Comparison of ENCODE assay signal across 15 cellular contexts in genomic region chr9:126419475-126419874, GRCh38.
A peak's percentile ranks its signal among the peaks of the same experiment; 100 is the strongest.
DNase-seq lines count a peak whose midpoint lies in the region; FAIRE-seq and TF ChIP-seq lines count a peak whose summit lies in the region.
"Had no signal": no experiment of that assay in that cellular context is flagged by ENCODE, and none has a peak within 500 bp of the region (broad histone marks: within the 10 kb centered on the region; RNA-seq: fewer than 3 reads in every experiment).

No MANE protein-coding gene starts in this region.

- POLR2A ChIA-PET in MCF 10A (lab: Yijun Ruan, JAX) = no interaction called here

- H3K4me3 ChIP-seq in breast epithelium = no peak overlapping the region
- no peak overlapping the region for H3K4me3 ChIP-seq in astrocyte (ENCODE audit: insufficient read depth, low read depth, low read length)
- H3K4me3 ChIP-seq: GM23248, skin epidermis had no signal

- no peaks in the 10 kb centered on the region for H3K79me2 ChIP-seq in astrocyte (ENCODE audit: insufficient read depth, low read length)

- DNase-seq in MCF 10A (ENCODE audit: unreplicated experiment) = no peak
- no peak for DNase-seq in breast epithelium (ENCODE audit: low spot score in 2 of 2)
- DNase-seq in NCI-H2107 (lab: John Stamatoyannopoulos, UW) = peak; percentile 64
- peak; percentile 49 for DNase-seq in astrocyte (ENCODE audit: low read depth)
- no peak for DNase-seq in type B pancreatic cell (ENCODE audit: extremely low spot score, unreplicated experiment)
- DNase-seq in immature natural killer cell = no peak
- DNase-seq in NCI-H446 (lab: John Stamatoyannopoulos, UW) = no peak
- no peak for DNase-seq in stimulated activated naive CD4-positive, alpha-beta T cell (lab: John Stamatoyannopoulos, UW)
- DNase-seq: GM23248; IMR-90; midbrain; NCI-H524; stimulated activated naive CD8-positive, alpha-beta T cell treated with anti-CD3 and anti-CD28 coated beads, Interleukin-15, Interleukin-2, amounts not matched to agents 100 U/mL and 50 U/mL, for 24 hours had no signal

- no peak for FAIRE-seq in astrocyte (lab: Jason Lieb, UNC)

- no peaks in the 10 kb centered on the region for H3K9me3 ChIP-seq in breast epithelium
- no peaks in the 10 kb centered on the region for H3K9me3 ChIP-seq in astrocyte (ENCODE audit: insufficient read depth, low read depth, low read length)

- no peaks in the 10 kb centered on the region for H3K9me3 Mint-ChIP-seq in MCF 10A (ENCODE audit: unreplicated experiment)
- H3K9me3 Mint-ChIP-seq in astrocyte (ENCODE audit: unreplicated experiment) = no peaks in the 10 kb centered on the region
- no peaks in the 10 kb centered on the region for H3K9me3 Mint-ChIP-seq in type B pancreatic cell
- H3K9me3 Mint-ChIP-seq in immature natural killer cell = no peaks in the 10 kb centered on the region
- H3K9me3 Mint-ChIP-seq: T-helper 2 cell treated with Interferon-gamma antibody and Interleukin-4, amounts not matched to agents 5 μg/mL and 100 μg/mL, for 36 hours had no signal

- H3K4me3 Mint-ChIP-seq in MCF 10A (ENCODE audit: unreplicated experiment) (no peak overlapping the region), astrocyte (ENCODE audit: unreplicated experiment) (no peak overlapping the region), type B pancreatic cell (no peak overlapping the region), immature natural killer cell (no peak overlapping the region)
- H3K4me3 Mint-ChIP-seq: T-helper 2 cell treated with Interferon-gamma antibody and Interleukin-4, amounts not matched to agents 5 μg/mL and 100 μg/mL, for 36 hours had no signal

- TF ChIP-seq POLR2A in breast epithelium (IDR thresholded peaks at IDR 0.05) = no peak

- CTCF ChIA-PET in MCF 10A (lab: Yijun Ruan, JAX) = interaction anchor here (0.6 to 0.7 kb wide), 2 partner anchors 971 to 1276 kb away, joined by 3 to 4 read pairs; no protein-coding TSS in a partner anchor

- no peak overlapping the region for H2AFZ ChIP-seq in astrocyte (ENCODE audit: low read depth, low read length)
- H2AFZ ChIP-seq: GM23248 had no signal

- TF ChIP-seq CTCF in MCF 10A (IDR thresholded peaks at IDR 0.05; ENCODE audit: unreplicated experiment) (no peak), breast epithelium (IDR thresholded peaks at IDR 0.05) (no peak), astrocyte (IDR thresholded peaks at IDR 0.05; ENCODE audit: insufficient read depth, low read depth, low read length) (no peak), type B pancreatic cell (conservative IDR thresholded peaks at IDR 0.05) (no peak)

- no peaks in the 10 kb centered on the region for H4K20me1 ChIP-seq in astrocyte (ENCODE audit: insufficient read depth, low read length)

- H3K4me1 ChIP-seq in breast epithelium (no peaks in the 10 kb centered on the region), astrocyte (ENCODE audit: insufficient read depth, low read length) (peaks cover 15% of the 10 kb centered on the region)

- intact Hi-C loops in MCF 10A (cut with micrococcal nuclease) = no loop called here
- intact Hi-C loops in breast epithelium (cut with DNase I; ENCODE audit: low total_unique reads) = no loop called here

- no peak overlapping the region for H3K9ac ChIP-seq in astrocyte (ENCODE audit: low read length)
- H3K9ac ChIP-seq: GM23248 had no signal

- H3K4me1 Mint-ChIP-seq in MCF 10A (ENCODE audit: insufficient read depth, unreplicated experiment) (peaks cover 31% of the 10 kb centered on the region), astrocyte (ENCODE audit: low read depth, unreplicated experiment) (peaks cover 19% of the 10 kb centered on the region), type B pancreatic cell (ENCODE audit: unreplicated experiment) (peaks cover 16% of the 10 kb centered on the region), immature natural killer cell (peaks cover 23 to 24% of the 10 kb centered on the region in 2 donors)

- H3K27me3 ChIP-seq in breast epithelium (no peaks in the 10 kb centered on the region), astrocyte (ENCODE audit: insufficient read depth, low read length) (no peaks in the 10 kb centered on the region)

- H3K36me3 Mint-ChIP-seq in MCF 10A (ENCODE audit: insufficient read depth, unreplicated experiment) = peaks cover 5% of the 10 kb centered on the region
- peaks cover 22% of the 10 kb centered on the region for H3K36me3 Mint-ChIP-seq in astrocyte (ENCODE audit: low read depth, unreplicated experiment)
- H3K36me3 Mint-ChIP-seq in type B pancreatic cell = peaks cover 22% of the 10 kb centered on the region
- peaks cover 0 to 5% (median 0%) of the 10 kb centered on the region in 3 donors for H3K36me3 Mint-ChIP-seq in immature natural killer cell

- no TSS peak for BruUV-seq in MCF 10A (replicated peaks; lab: Mats Ljungman, UMichigan)

- H3K36me3 ChIP-seq in breast epithelium (no peaks in the 10 kb centered on the region), astrocyte (ENCODE audit: insufficient read depth, low read length) (no peaks in the 10 kb centered on the region)

- no peak overlapping the region for H3K4me2 ChIP-seq in astrocyte (ENCODE audit: low read length)

- H3K27me3 Mint-ChIP-seq in MCF 10A (ENCODE audit: insufficient read depth, unreplicated experiment) = no peaks in the 10 kb centered on the region
- H3K27me3 Mint-ChIP-seq in astrocyte (ENCODE audit: low read depth, unreplicated experiment) = peaks cover 3% of the 10 kb centered on the region
- H3K27me3 Mint-ChIP-seq in type B pancreatic cell = no peaks in the 10 kb centered on the region
- H3K27me3 Mint-ChIP-seq in immature natural killer cell (ENCODE audit: low read depth in 3 of 3) = peaks cover 3 to 11% (median 5%) of the 10 kb centered on the region in 3 donors

- peak overlapping the region; percentile 72 for H3K27ac Mint-ChIP-seq in MCF 10A (ENCODE audit: low read depth, unreplicated experiment)
- H3K27ac Mint-ChIP-seq in astrocyte (ENCODE audit: unreplicated experiment) = no peak overlapping the region
- peak overlapping the region; percentile 58 for H3K27ac Mint-ChIP-seq in type B pancreatic cell
- H3K27ac Mint-ChIP-seq in immature natural killer cell = no peak overlapping the region
- H3K27ac Mint-ChIP-seq: T-helper 2 cell treated with Interferon-gamma antibody and Interleukin-4, amounts not matched to agents 5 μg/mL and 100 μg/mL, for 36 hours had no signal

- H3K27ac ChIP-seq in breast epithelium (no peak overlapping the region), astrocyte (ENCODE audit: low read depth, low read length) (no peak overlapping the region)
- H3K27ac ChIP-seq: GM23248, skin epidermis had no signal

Comparison
In these comparisons a context has a peak if more than half of its experiments do, and no peak if none do; other contexts are left out.
1. DNase-seq: peak in NCI-H2107 (single experiment) and astrocyte (single experiment); none in MCF 10A (single experiment), breast epithelium (0 of 2), type B pancreatic cell (single experiment), immature natural killer cell (0 of 3), NCI-H446 (0 of 2) and stimulated activated naive CD4-positive, alpha-beta T cell (0 of 6).
2. H3K27ac Mint-ChIP-seq: peak in MCF 10A (single experiment) and type B pancreatic cell (single experiment); none in astrocyte (single experiment) and immature natural killer cell (0 of 6).